11 cellular contexts compared by ENCODE assay signal in the genomic region with DNA sequence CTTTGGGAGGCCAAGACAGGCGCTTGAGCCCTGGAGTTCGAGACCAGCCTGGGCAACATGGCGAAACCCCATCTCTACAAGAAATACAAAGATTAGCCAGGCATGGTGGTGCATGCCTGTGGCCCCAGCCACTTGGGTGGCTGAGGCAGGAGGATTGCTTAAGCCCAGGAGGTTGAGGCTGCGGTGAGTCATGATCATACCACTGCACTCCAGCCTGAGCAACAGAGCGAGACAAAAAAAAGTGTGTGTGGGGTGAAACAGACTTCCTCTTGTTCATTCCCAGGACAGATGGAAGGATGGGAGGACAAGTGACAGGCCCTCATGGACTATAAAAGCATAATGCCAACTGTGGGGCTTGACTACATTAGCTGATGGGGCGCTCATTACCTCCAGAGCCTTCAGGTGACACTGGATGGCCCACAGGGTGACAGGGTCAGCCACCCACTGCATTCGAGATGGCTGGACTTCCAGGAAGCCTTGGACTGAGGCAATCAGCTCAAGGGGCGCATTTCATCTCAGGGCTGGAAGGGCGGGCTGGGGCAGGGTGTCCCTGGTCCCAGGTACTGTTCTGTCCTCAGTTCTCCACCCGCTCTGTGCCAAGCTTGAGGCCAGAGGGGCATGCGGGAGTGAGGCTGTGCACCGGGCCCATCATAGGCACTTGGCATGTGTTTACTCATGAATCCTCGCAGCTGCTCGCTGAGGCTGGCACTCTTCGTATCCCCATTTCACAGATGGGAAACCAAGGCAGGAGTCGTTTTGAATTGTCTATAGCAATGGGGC.
DNase-seq lines count a peak whose midpoint lies in the region; ATAC-seq lines count a peak whose summit lies in the region.
"Had no signal": no experiment of that assay in that cellular context is flagged by ENCODE, and none has a peak within 500 bp of the region (broad histone marks: within the 10 kb centered on the region; RNA-seq: fewer than 3 reads in every experiment).

No MANE protein-coding gene starts in this region.

- peak; percentile 60 for DNase-seq in CD1c-positive myeloid dendritic cell (ENCODE audit: extremely low spot score)
- peak; percentile 48 to 55 for DNase-seq in Kasumi-1 (lab: John Stamatoyannopoulos, UW)
- DNase-seq in astrocyte of the hippocampus (ENCODE audit: low read depth, low spot score) = peak; percentile 45
- peak; percentile 88 for DNase-seq in kidney tubule cell (ENCODE audit: low spot score)
- no peak for DNase-seq in stimulated activated CD4-positive, alpha-beta T cell treated with anti-CD3 and anti-CD28 coated beads, Interleukin-4, amount 100 ng/mL, for 1 hour
- DNase-seq in COR-L47 (lab: John Stamatoyannopoulos, UW) = no peak
- DNase-seq: activated CD8-positive, alpha-beta memory T cell treated with anti-CD3 and anti-CD28 coated beads for 24 hours; NCI-H510A; T-cell had no signal

- ATAC-seq in HG03025 (IDR thresholded peaks at IDR 0.05; ENCODE audit: low FRiP score, unreplicated experiment) (no peak), GM18873 (IDR thresholded peaks at IDR 0.05; ENCODE audit: low FRiP score, unreplicated experiment) (no peak)
- ATAC-seq: T-cell had no signal

Comparison
In these comparisons a context has a peak if more than half of its experiments do, and no peak if none do; other contexts are left out.
1. DNase-seq: peak in CD1c-positive myeloid dendritic cell (single experiment), Kasumi-1 (2 of 2), astrocyte of the hippocampus (single experiment) and kidney tubule cell (single experiment); none in stimulated activated CD4-positive, alpha-beta T cell treated with anti-CD3 and anti-CD28 coated beads, Interleukin-4, amount 100 ng/mL, for 1 hour (single experiment) and COR-L47 (single experiment).